13 cellular contexts compared by ENCODE assay signal in the genomic region with DNA sequence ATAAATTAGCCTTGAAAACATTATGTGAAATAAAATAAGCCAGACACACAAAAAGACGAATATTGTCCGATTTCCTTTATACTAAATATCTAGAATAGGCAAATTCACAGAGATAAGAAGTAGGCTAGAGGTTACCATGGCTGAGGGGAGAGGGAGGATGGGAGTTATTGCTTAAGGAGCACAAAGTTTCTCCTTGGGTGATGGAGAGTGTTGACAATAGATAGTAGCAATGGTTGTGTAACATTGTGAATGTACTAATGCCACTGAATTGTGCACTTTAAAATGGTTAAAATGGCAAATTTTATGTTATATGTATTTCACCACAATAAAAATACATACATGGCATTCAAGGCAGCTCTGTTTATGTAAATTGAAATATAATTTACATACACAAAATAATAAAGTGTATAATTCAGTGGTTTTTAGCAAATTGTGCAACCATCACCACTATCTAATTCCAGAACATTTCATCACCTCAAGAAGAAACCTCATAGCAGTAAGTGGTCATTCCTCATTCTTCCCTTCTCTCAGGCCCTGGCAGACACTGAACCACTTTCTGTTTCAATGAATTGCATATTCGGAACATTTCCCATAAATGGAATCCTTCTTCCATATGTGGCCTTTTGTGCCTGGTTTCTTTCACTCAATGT. TPM values are rescaled to one million over a fixed set of nuclear protein-coding genes. Genes with fewer than 3 reads are reported as not detected.
DNase-seq lines count a peak whose midpoint lies in the region; ATAC-seq, FAIRE-seq and TF ChIP-seq lines count a peak whose summit lies in the region.
"Had no signal": no experiment of that assay in that cellular context is flagged by ENCODE, and none has a peak within 500 bp of the region (broad histone marks: within the 10 kb centered on the region; RNA-seq: fewer than 3 reads in every experiment).

No MANE protein-coding gene starts in this region.

- TF ChIP-seq POLR2A in gastroesophageal sphincter (IDR thresholded peaks at IDR 0.05): no peak
- TF ChIP-seq POLR2A in GM12892 (IDR thresholded peaks at IDR 0.05; ENCODE audit: low read depth, low read length): no peak

- H3K9me3 ChIP-seq in SK-N-SH (peaks cover 3% of the 10 kb centered on the region; the same call in 1 of the 2 replicates), gastroesophageal sphincter (no peaks in the 10 kb centered on the region), skeletal muscle satellite cell (replicated peaks; ENCODE audit: low read length) (no peaks in the 10 kb centered on the region)

- no peaks in the 10 kb centered on the region for H3K79me2 ChIP-seq in SK-N-SH (ENCODE audit: insufficient read depth)

- H4K20me1 ChIP-seq in SK-N-SH (ENCODE audit: insufficient read depth): no peaks in the 10 kb centered on the region

- TF ChIP-seq RAD21 in SK-N-SH (IDR thresholded peaks at IDR 0.05; ENCODE audit: low read length): no peak

- H3K4me2 ChIP-seq in SK-N-SH: no peak overlapping the region
- H3K4me2 ChIP-seq in skeletal muscle satellite cell (ENCODE audit: low read length): peak overlapping the region; percentile 17

- no peak overlapping the region for H2AFZ ChIP-seq in SK-N-SH (ENCODE audit: low read depth)

- DNase-seq in H4 (ENCODE audit: low spot score) (peak; percentile 64), SK-N-SH (no peak), NCI-H510A treated with DMSO at 0.1 percent for 48 hours (lab: John Stamatoyannopoulos, UW) (no peak), ACHN (no peak), GM12892 (ENCODE audit: insufficient read length) (no peak)
- DNase-seq in stimulated activated CD4-positive, alpha-beta T cell treated with anti-CD3 and anti-CD28 coated beads, Interleukin-2, amount 100 ng/mL, for 48 hours: no peak
- DNase-seq: activated CD4-positive, alpha-beta T cell treated with anti-CD3 and anti-CD28 coated beads for 36 hours; DMS79 treated with DMSO at 0.1 percent for 48 hours; NCI-H1694 treated with DMSO at 0.1 percent for 48 hours; stimulated activated CD4-positive, alpha-beta T cell treated with anti-CD3 and anti-CD28 coated beads, Interleukin-4, amount 100 ng/mL, for 24 hours had no signal

- H3K9ac ChIP-seq in SK-N-SH (no peak overlapping the region), skeletal muscle satellite cell (ENCODE audit: low read depth, low read length) (no peak overlapping the region)

- H3K36me3 ChIP-seq in SK-N-SH (replicated peaks in 1 of 2; ENCODE audit: control insufficient read depth in 1 of 2, insufficient read depth in 2 of 2, low read length in 1 of 2) (no peaks in the 10 kb centered on the region), gastroesophageal sphincter (no peaks in the 10 kb centered on the region), skeletal muscle satellite cell (ENCODE audit: insufficient read depth, low read length) (no peaks in the 10 kb centered on the region)

- CTCF ChIA-PET in SK-N-SH (lab: Yijun Ruan, JAX): interaction anchor here (1.0 kb wide), 1 partner anchor 89 kb away, joined by 3 read pairs; no protein-coding TSS in a partner anchor

- no peaks in the 10 kb centered on the region for H3F3A ChIP-seq in SK-N-SH (replicated peaks; ENCODE audit: insufficient read depth)

- H3K4me1 ChIP-seq in SK-N-SH (ENCODE audit: control insufficient read depth in 1 of 2, insufficient read depth in 2 of 2, low read depth in 1 of 2, low read length in 1 of 2) (peaks cover 0 to 13% of the 10 kb centered on the region in 2 experiments; a peak in 2 of 4 replicates), gastroesophageal sphincter (no peaks in the 10 kb centered on the region), skeletal muscle satellite cell (ENCODE audit: control insufficient read depth, insufficient read depth, low read length) (no peaks in the 10 kb centered on the region)

- peak; percentile 82 for ATAC-seq in gastroesophageal sphincter
- ATAC-seq: activated CD4-positive, alpha-beta T cell treated with anti-CD3 and anti-CD28 coated beads for 36 hours had no signal

- H3K4me3 ChIP-seq in SK-N-SH (ENCODE audit: low read depth in 2 of 2, low read length in 1 of 2) (no peak overlapping the region), gastroesophageal sphincter (no peak overlapping the region), skeletal muscle satellite cell (ENCODE audit: low read length) (no peak overlapping the region)
- H3K4me3 ChIP-seq: dorsolateral prefrontal cortex had no signal

- no peak for TF ChIP-seq EP300 in SK-N-SH (IDR thresholded peaks at IDR 0.05; ENCODE audit: borderline replicate concordance in 1 of 2, low read depth in 1 of 2, low read length in 1 of 2)
- no peak for TF ChIP-seq EP300 in gastroesophageal sphincter (IDR thresholded peaks at IDR 0.05)

- H3K27me3 ChIP-seq in SK-N-SH (ENCODE audit: insufficient read depth) (no peaks in the 10 kb centered on the region), gastroesophageal sphincter (no peaks in the 10 kb centered on the region), skeletal muscle satellite cell (ENCODE audit: control insufficient read depth, insufficient read depth, low read length) (no peaks in the 10 kb centered on the region)
- H3K27me3 ChIP-seq: dorsolateral prefrontal cortex had no signal

- no peak for TF ChIP-seq CTCF in SK-N-SH (IDR thresholded peaks at IDR 0.05)
- TF ChIP-seq CTCF in gastroesophageal sphincter (IDR thresholded peaks at IDR 0.05): no peak

- no peak for FAIRE-seq in GM12892 (lab: Jason Lieb, UNC)

- WGBS in SK-N-SH (ENCODE audit: low lambda C conversion rate): 84% methylated on average over 3 of the region's 3 CpGs
- 53 to 60% methylated on average over 1 to 3 of the region's 3 CpGs for WGBS in gastroesophageal sphincter (ENCODE audit: low coverage in 1 of 2), 2 donors

- H3K27ac ChIP-seq in SK-N-SH (ENCODE audit: low read depth in 2 of 2, low read length in 1 of 2): peak overlapping the region in 1 of 2 experiments; percentile 29; a peak in 1 of 4 replicates
- H3K27ac ChIP-seq in gastroesophageal sphincter: no peak overlapping the region
- H3K27ac ChIP-seq: dorsolateral prefrontal cortex had no signal

- POLR2A ChIA-PET in SK-N-SH (lab: Yijun Ruan, JAX): no interaction called here

- no peaks in the 10 kb centered on the region for H3K9me2 ChIP-seq in SK-N-SH

- in situ Hi-C loops in ACHN (cut with HindIII; ENCODE audit: low pct_ligation_motif_present, low pct_unique_long_range_greater_than_20kb, low sequenced_read_pairs): no loop called here

TF ChIP-seq in SK-N-SH, 30 proteins besides CTCF, POLR2A, EP300 and RAD21:
- TF ChIP-seq EZH2phosphoT487 (IDR thresholded peaks at IDR 0.05; ENCODE audit: borderline replicate concordance, low read depth) (no peak), TCF12 (IDR thresholded peaks at IDR 0.05) (peak; percentile 15; the same call in 1 of the 2 replicates)
TF ChIP-seq in SK-N-SH: peak in this region for 1.

RNA-seq across cellular contexts. Expression of a gene that starts 59.2 kb away (rescaled TPM):
- total RNA-seq in H4 (2014; rRNA removed; shearing (Covaris generic)): 18.8 and 26.6 TPM in 2 replicates
- 29.2 and 33.8 TPM in 2 replicates for polyA plus RNA-seq in SK-N-SH (2012; rRNA removed)
- polyA plus RNA-seq in SK-N-SH (2012; cell fraction: cytosol; rRNA removed): 13.8 and 22.5 TPM in 2 replicates
- polyA plus RNA-seq in SK-N-SH (2012; cell fraction: nucleus; rRNA removed): 32.7 and 39.0 TPM in 2 replicates
- total RNA-seq in gastroesophageal sphincter: 100 to 1,000 TPM in 1 of 4 donors, 10 to 100 TPM in 3; 58.3 to 146 (median 72.1) TPM
- 51.2 and 52.4 TPM in 2 replicates for total RNA-seq in skeletal muscle satellite cell (2012; rRNA removed)
- 6.3 TPM for polyA plus RNA-seq in GM12892 (2012; ENCODE audit: missing spikeins)
